8 cellular contexts compared by ENCODE assay signal in the genomic region with DNA sequence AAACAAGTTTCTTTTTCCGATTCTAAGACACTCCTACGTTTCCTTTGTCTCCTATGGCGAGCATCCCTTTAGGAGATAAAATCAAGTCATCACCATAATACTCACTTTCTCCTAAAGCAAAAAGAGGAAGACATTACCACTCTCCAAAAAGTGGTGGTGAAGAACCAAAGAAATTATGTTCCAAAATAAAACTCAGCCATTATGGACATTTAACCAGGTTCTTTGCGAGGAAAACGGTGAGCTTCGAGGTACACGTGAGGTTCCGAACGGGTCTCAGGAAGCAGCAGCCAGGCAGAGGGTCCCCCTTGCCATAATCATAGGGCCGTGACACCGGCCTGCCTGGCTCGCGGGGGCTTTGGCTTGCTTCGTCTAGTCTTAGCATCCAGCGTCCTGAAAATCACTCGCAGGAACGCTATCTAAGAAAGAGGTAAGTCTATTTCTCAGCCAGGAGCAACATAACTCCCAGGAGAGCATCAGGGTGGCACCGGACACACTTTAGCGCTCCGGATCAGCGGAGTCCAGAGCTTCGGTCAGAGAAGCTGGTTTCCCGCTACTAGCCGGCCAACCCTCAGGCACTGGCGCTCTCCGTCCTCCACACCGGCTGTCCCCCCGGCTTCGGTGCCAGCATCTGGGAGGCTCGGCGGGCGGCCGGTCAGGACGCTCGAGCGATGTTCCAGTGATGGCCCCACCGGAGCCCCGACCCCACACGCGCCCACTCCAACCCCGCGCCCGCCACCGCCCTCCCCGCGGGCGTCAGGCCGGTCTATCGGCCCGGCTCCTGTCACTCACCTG. TPM values are rescaled to one million over a fixed set of nuclear protein-coding genes. Genes with fewer than 3 reads are reported as not detected.
DNase-seq lines count a peak whose midpoint lies in the region; ATAC-seq and TF ChIP-seq lines count a peak whose summit lies in the region.

No MANE protein-coding gene starts in this region.

- H3K9me3 ChIP-seq in iPS-18a (ENCODE audit: control insufficient read depth, low read depth, low read length) (no peaks in the 10 kb centered on the region), smooth muscle cell (replicated peaks; ENCODE audit: low read depth) (no peaks in the 10 kb centered on the region)

- H3K27ac Mint-ChIP-seq in activated CD8-positive, alpha-beta memory T cell treated with anti-CD3 and anti-CD28 coated beads, Interleukin-2, amount 10 ng/mL, durations not matched to agents 7 days and 5 days = peak overlapping the region; percentile 82

- WGBS in smooth muscle cell (ENCODE audit: low lambda C conversion rate) = 5% methylated on average over 35 of the region's 50 CpGs

- CTCF ChIA-PET in activated CD8-positive, alpha-beta memory T cell treated with anti-CD3 and anti-CD28 coated beads, Interleukin-2, amount 10 ng/mL, durations not matched to agents 7 days and 5 days (lab: Charles Lee) = interaction anchor here (1.0 to 3.1 kb wide), 7 partner anchors 17 to 441 kb away, joined by 3 to 27 read pairs (median 4); a partner anchor contains a TSS

- H3K4me2 ChIP-seq in smooth muscle cell = peak overlapping the region; percentile 92

- peaks cover 26% of the 10 kb centered on the region for H4K20me1 ChIP-seq in smooth muscle cell (ENCODE audit: low read depth)

- H3K27me3 ChIP-seq in iPS-18a (ENCODE audit: control insufficient read depth, insufficient read depth, low read length) (no peaks in the 10 kb centered on the region), smooth muscle cell (ENCODE audit: low read depth) (no peaks in the 10 kb centered on the region)

- TF ChIP-seq CTCF in NB4 (IDR thresholded peaks at IDR 0.05; ENCODE audit: low read depth, low read length) (no peak), smooth muscle cell (IDR thresholded peaks at IDR 0.05; ENCODE audit: borderline replicate concordance, insufficient read depth, poor library complexity, severe bottlenecking) (no peak)

- TF ChIP-seq POLR2A in NB4 (IDR thresholded peaks at IDR 0.05; ENCODE audit: extremely low read depth, insufficient read length) = no peak

- peak overlapping the region; percentile 60 for H3K27ac ChIP-seq in iPS-18a (ENCODE audit: low read length)
- peak overlapping the region; percentile 85 for H3K27ac ChIP-seq in smooth muscle cell (ENCODE audit: low read depth)

- H3F3A ChIP-seq in smooth muscle cell (ENCODE audit: low read depth) = peaks cover 3% of the 10 kb centered on the region

- peaks cover 36% of the 10 kb centered on the region for H3K4me1 Mint-ChIP-seq in activated CD8-positive, alpha-beta memory T cell treated with anti-CD3 and anti-CD28 coated beads, Interleukin-2, amount 10 ng/mL, durations not matched to agents 7 days and 5 days

- peaks cover 55% of the 10 kb centered on the region for H3K79me2 ChIP-seq in smooth muscle cell (ENCODE audit: low read depth)

- no peaks in the 10 kb centered on the region for H3K9me3 Mint-ChIP-seq in activated CD8-positive, alpha-beta memory T cell treated with anti-CD3 and anti-CD28 coated beads, Interleukin-2, amount 10 ng/mL, durations not matched to agents 7 days and 5 days (ENCODE audit: low read depth)

- peak overlapping the region; percentile 90 for H2AFZ ChIP-seq in smooth muscle cell (ENCODE audit: low read depth)

- peak overlapping the region; percentile 77 for H3K4me3 Mint-ChIP-seq in activated CD8-positive, alpha-beta memory T cell treated with anti-CD3 and anti-CD28 coated beads, Interleukin-2, amount 10 ng/mL, durations not matched to agents 7 days and 5 days

- DNase-seq in activated CD8-positive, alpha-beta memory T cell treated with anti-CD3 and anti-CD28 coated beads, Interleukin-2, amount 10 ng/mL, durations not matched to agents 7 days and 5 days = peak; percentile 58
- DNase-seq in activated CD8-positive, alpha-beta memory T cell treated with anti-CD3 and anti-CD28 coated beads, Interleukin-2, amount 50 U/mL, for 48 hours = no peak
- DNase-seq in NB4 (ENCODE audit: low read depth) = peak; percentile 52
- DNase-seq in astrocyte of the hippocampus (ENCODE audit: low read depth, low spot score) = peak; percentile 72
- DNase-seq in smooth muscle cell (lab: John Stamatoyannopoulos, UW; ENCODE audit: unreplicated experiment) = no peak
- DNase-seq in mesenteric fat pad (ENCODE audit: low spot score) = no peak

- H3K36me3 ChIP-seq in iPS-18a (ENCODE audit: control insufficient read depth, low read depth, low read length) (peaks cover 2% of the 10 kb centered on the region), smooth muscle cell (ENCODE audit: low read depth) (no peaks in the 10 kb centered on the region)

- H3K4me3 ChIP-seq in NB4 (ENCODE audit: low read depth, low read length) = peak overlapping the region; percentile 94
- H3K4me3 ChIP-seq in iPS-18a (ENCODE audit: low read length) = peak overlapping the region; percentile 89
- H3K4me3 ChIP-seq in smooth muscle cell = peak overlapping the region; percentile 95

- H3K4me1 ChIP-seq in iPS-18a (ENCODE audit: control insufficient read depth, low read depth, low read length) (peaks cover 5% of the 10 kb centered on the region), smooth muscle cell (ENCODE audit: low read depth) (peaks cover 23% of the 10 kb centered on the region)

- peak overlapping the region; percentile 82 for H3K9ac ChIP-seq in iPS-18a (ENCODE audit: low read length)
- peak overlapping the region; percentile 94 for H3K9ac ChIP-seq in smooth muscle cell (ENCODE audit: low read depth)

- ATAC-seq in activated CD8-positive, alpha-beta memory T cell treated with anti-CD3 and anti-CD28 coated beads, Interleukin-2, amount 10 ng/mL, durations not matched to agents 7 days and 5 days = peak; percentile 54
- peak; percentile 28 for ATAC-seq in HG02623 (IDR thresholded peaks at IDR 0.05; ENCODE audit: unreplicated experiment)

- peaks cover 18% of the 10 kb centered on the region for H3K36me3 Mint-ChIP-seq in activated CD8-positive, alpha-beta memory T cell treated with anti-CD3 and anti-CD28 coated beads, Interleukin-2, amount 10 ng/mL, durations not matched to agents 7 days and 5 days

- no peaks in the 10 kb centered on the region for H3K27me3 Mint-ChIP-seq in activated CD8-positive, alpha-beta memory T cell treated with anti-CD3 and anti-CD28 coated beads, Interleukin-2, amount 10 ng/mL, durations not matched to agents 7 days and 5 days

RNA-seq across cellular contexts. Expression of a gene that starts 0.6 kb away (rescaled TPM):
- total RNA-seq in activated CD8-positive, alpha-beta memory T cell treated with anti-CD3 and anti-CD28 coated beads, Interleukin-2, amount 10 ng/mL, durations not matched to agents 7 days and 5 days = 10 to 100 TPM; 38.3 to 41.0 TPM
- total RNA-seq in smooth muscle cell (26.8 and 31.1 TPM in 2 replicates), mesenteric fat pad (35.4 TPM)
- polyA plus RNA-seq in smooth muscle cell = 23.0 and 24.6 TPM in 2 replicates

RNA-seq across cellular contexts. Expression of a gene that starts 13.9 kb away (rescaled TPM):
- total RNA-seq in activated CD8-positive, alpha-beta memory T cell treated with anti-CD3 and anti-CD28 coated beads, Interleukin-2, amount 10 ng/mL, durations not matched to agents 7 days and 5 days = under 1 TPM in 1 of 2 experiments, not detected in 1; 0.16 TPM
- total RNA-seq in smooth muscle cell = 0.31 and 4.8 TPM in 2 replicates
- 0.84 TPM in 1 of 2 replicates, not detected in the other for polyA plus RNA-seq in smooth muscle cell
- total RNA-seq in mesenteric fat pad = not detected

RNA-seq across cellular contexts. Expression of a gene that starts 17.3 kb away (rescaled TPM):
- under 1 TPM; 0.73 to 0.85 TPM for total RNA-seq in activated CD8-positive, alpha-beta memory T cell treated with anti-CD3 and anti-CD28 coated beads, Interleukin-2, amount 10 ng/mL, durations not matched to agents 7 days and 5 days
- 2.5 and 4.1 TPM in 2 replicates for total RNA-seq in smooth muscle cell
- 7.3 and 8.1 TPM in 2 replicates for polyA plus RNA-seq in smooth muscle cell
- total RNA-seq in mesenteric fat pad = 3.2 TPM

RNA-seq across cellular contexts. Expression of a gene that starts 28.0 kb away (rescaled TPM):
- total RNA-seq in activated CD8-positive, alpha-beta memory T cell treated with anti-CD3 and anti-CD28 coated beads, Interleukin-2, amount 10 ng/mL, durations not matched to agents 7 days and 5 days = 100 to 1,000 TPM; 149 to 212 TPM
- total RNA-seq in smooth muscle cell (0.94 and 6.9 TPM in 2 replicates), mesenteric fat pad (38.2 TPM)
- 6.6 and 10.3 TPM in 2 replicates for polyA plus RNA-seq in smooth muscle cell

Comparison
In these comparisons a context has a peak if more than half of its experiments do, and no peak if none do; other contexts are left out.
1. DNase-seq: peak in activated CD8-positive, alpha-beta memory T cell treated with anti-CD3 and anti-CD28 coated beads, Interleukin-2, amount 10 ng/mL, durations not matched to agents 7 days and 5 days (single experiment), NB4 (single experiment) and astrocyte of the hippocampus (single experiment); none in activated CD8-positive, alpha-beta memory T cell treated with anti-CD3 and anti-CD28 coated beads, Interleukin-2, amount 50 U/mL, for 48 hours (single experiment), smooth muscle cell (single experiment) and mesenteric fat pad (single experiment).
2. Peak in every context shown above with its lines, with median percentiles within 50 percentile points of each other: H3K4me3 ChIP-seq.